Comparison of ENCODE assay signal across 26 cellular contexts in genomic region chr18:51021226-51021965, GRCh38.
"Had no signal": no experiment of that assay in that cellular context is flagged by ENCODE, and none has a peak within 500 bp of the region (broad histone marks: within the 10 kb centered on the region; RNA-seq: fewer than 3 reads in every experiment).

No MANE protein-coding gene starts in this region.

- H3K9me3 Mint-ChIP-seq: activated CD4-positive, alpha-beta memory T cell treated with anti-CD3 and anti-CD28 coated beads for 36 hours; activated naive CD4-positive, alpha-beta T cell treated with anti-CD3 and anti-CD28 coated beads, Interleukin-2, amount 50 U/mL, for 24 hours had no signal

- ATAC-seq: activated CD8-positive, alpha-beta memory T cell treated with anti-CD3 and anti-CD28 coated beads, Interleukin-2, amount 10 ng/mL, durations not matched to agents 7 days and 5 days; activated CD8-positive, alpha-beta T cell treated with anti-CD3 and anti-CD28 coated beads, Interleukin-2, amount 10 ng/mL, durations not matched to agents 7 days and 5 days; activated naive CD8-positive, alpha-beta T cell treated with anti-CD3 and anti-CD28 coated beads, Interleukin-2, amount 50 U/mL, for 24 hours; body of pancreas; WTC11 had no signal

- H3K4me1 Mint-ChIP-seq: activated CD8-positive, alpha-beta memory T cell treated with anti-CD3 and anti-CD28 coated beads, Interleukin-2, amount 10 ng/mL, durations not matched to agents 7 days and 5 days; activated naive CD4-positive, alpha-beta T cell treated with anti-CD3 and anti-CD28 coated beads, Interleukin-2, amount 50 U/mL, for 24 hours; activated naive CD8-positive, alpha-beta T cell treated with anti-CD3 and anti-CD28 coated beads for 36 hours; activated naive CD8-positive, alpha-beta T cell treated with anti-CD3 and anti-CD28 coated beads, Interleukin-2, amount 50 U/mL, for 24 hours had no signal

- DNase-seq: activated CD4-positive, alpha-beta memory T cell treated with anti-CD3 and anti-CD28 coated beads for 36 hours; activated CD4-positive, alpha-beta T cell treated with anti-CD3 and anti-CD28 coated beads for 1 hour; activated CD4-positive, alpha-beta T cell treated with anti-CD3 and anti-CD28 coated beads for 48 hours; activated CD8-positive, alpha-beta memory T cell treated with anti-CD3 and anti-CD28 coated beads, Interleukin-2, amount 10 ng/mL, durations not matched to agents 7 days and 5 days; activated CD8-positive, alpha-beta memory T cell treated with anti-CD3 and anti-CD28 coated beads, Interleukin-2, amount 50 U/mL, for 4 hours; activated CD8-positive, alpha-beta T cell treated with anti-CD3 and anti-CD28 coated beads, Interleukin-2, amount 10 ng/mL, durations not matched to agents 7 days and 5 days; activated effector memory CD4-positive, alpha-beta T cell treated with anti-CD3 and anti-CD28 coated beads, Interleukin-2, amount 50 U/mL, for 16 hours; activated naive CD4-positive, alpha-beta T cell treated with anti-CD3 and anti-CD28 coated beads for 36 hours; activated naive CD8-positive, alpha-beta T cell treated with anti-CD3 and anti-CD28 coated beads for 36 hours; activated naive CD8-positive, alpha-beta T cell treated with anti-CD3 and anti-CD28 coated beads, Interleukin-2, amount 50 U/mL, for 24 hours; activated T-cell treated with anti-CD3 and anti-CD28 coated beads, Interleukin-2, amount 50 U/mL, for 1 hour; activated T-cell treated with anti-CD3 and anti-CD28 coated beads, Interleukin-2, amount 50 U/mL, for 48 hours; adrenal gland; amygdala; aorta; body of pancreas; colonic mucosa; effector CD8-positive, alpha-beta T cell; foreskin fibroblast; head of caudate nucleus; T-helper 2 cell had no signal

- H3K4me3 Mint-ChIP-seq: activated CD4-positive, alpha-beta memory T cell treated with anti-CD3 and anti-CD28 coated beads for 36 hours; activated CD8-positive, alpha-beta memory T cell treated with anti-CD3 and anti-CD28 coated beads, Interleukin-2, amount 10 ng/mL, durations not matched to agents 7 days and 5 days; activated CD8-positive, alpha-beta T cell treated with anti-CD3 and anti-CD28 coated beads, Interleukin-2, amount 10 ng/mL, durations not matched to agents 7 days and 5 days; activated naive CD4-positive, alpha-beta T cell treated with anti-CD3 and anti-CD28 coated beads for 36 hours; activated naive CD4-positive, alpha-beta T cell treated with anti-CD3 and anti-CD28 coated beads, Interleukin-2, amount 50 U/mL, for 24 hours; activated naive CD8-positive, alpha-beta T cell treated with anti-CD3 and anti-CD28 coated beads for 36 hours; activated naive CD8-positive, alpha-beta T cell treated with anti-CD3 and anti-CD28 coated beads, Interleukin-2, amount 50 U/mL, for 24 hours; activated T-helper 1 cell treated with anti-CD3 and anti-CD28 coated beads, Interleukin-12 subunit alpha, Interleukin-12 subunit beta, Interleukin-2, Interleukin-4 antibody, amounts not matched to agents 30 ng/mL and 10 ng/mL and 1 ng/mL, durations not matched to agents 14 hours and 24 hours and 36 hours; WTC11 had no signal

- H3K27ac Mint-ChIP-seq: activated CD4-positive, alpha-beta memory T cell treated with anti-CD3 and anti-CD28 coated beads for 36 hours; activated CD8-positive, alpha-beta memory T cell treated with anti-CD3 and anti-CD28 coated beads, Interleukin-2, amount 10 ng/mL, durations not matched to agents 7 days and 5 days; activated CD8-positive, alpha-beta T cell treated with anti-CD3 and anti-CD28 coated beads, Interleukin-2, amount 10 ng/mL, durations not matched to agents 7 days and 5 days; activated naive CD4-positive, alpha-beta T cell treated with anti-CD3 and anti-CD28 coated beads for 36 hours; activated naive CD4-positive, alpha-beta T cell treated with anti-CD3 and anti-CD28 coated beads, Interleukin-2, amount 50 U/mL, for 24 hours; activated naive CD8-positive, alpha-beta T cell treated with anti-CD3 and anti-CD28 coated beads for 36 hours; activated naive CD8-positive, alpha-beta T cell treated with anti-CD3 and anti-CD28 coated beads, Interleukin-2, amount 50 U/mL, for 24 hours; activated T-helper 1 cell treated with anti-CD3 and anti-CD28 coated beads, Interleukin-12 subunit alpha, Interleukin-12 subunit beta, Interleukin-2, Interleukin-4 antibody, amounts not matched to agents 30 ng/mL and 10 ng/mL and 1 ng/mL, durations not matched to agents 14 hours and 24 hours and 36 hours; activated T-helper 2 cell treated with anti-CD3 and anti-CD28 coated beads, Interferon-gamma antibody, Interleukin-2, Interleukin-4, amounts not matched to agents 10 μg/mL and 5 μg/mL and 100 μg/mL, durations not matched to agents 14 hours and 24 hours and 36 hours; WTC11 had no signal

- H3K27me3 Mint-ChIP-seq: activated CD4-positive, alpha-beta memory T cell treated with anti-CD3 and anti-CD28 coated beads for 36 hours; activated CD8-positive, alpha-beta memory T cell treated with anti-CD3 and anti-CD28 coated beads, Interleukin-2, amount 10 ng/mL, durations not matched to agents 7 days and 5 days; activated naive CD4-positive, alpha-beta T cell treated with anti-CD3 and anti-CD28 coated beads, Interleukin-2, amount 50 U/mL, for 24 hours; activated naive CD8-positive, alpha-beta T cell treated with anti-CD3 and anti-CD28 coated beads for 36 hours; activated naive CD8-positive, alpha-beta T cell treated with anti-CD3 and anti-CD28 coated beads, Interleukin-2, amount 50 U/mL, for 24 hours had no signal

- H3K27ac ChIP-seq: adrenal gland, body of pancreas, colonic mucosa, epithelial cell of prostate had no signal
